In the genomic region with DNA sequence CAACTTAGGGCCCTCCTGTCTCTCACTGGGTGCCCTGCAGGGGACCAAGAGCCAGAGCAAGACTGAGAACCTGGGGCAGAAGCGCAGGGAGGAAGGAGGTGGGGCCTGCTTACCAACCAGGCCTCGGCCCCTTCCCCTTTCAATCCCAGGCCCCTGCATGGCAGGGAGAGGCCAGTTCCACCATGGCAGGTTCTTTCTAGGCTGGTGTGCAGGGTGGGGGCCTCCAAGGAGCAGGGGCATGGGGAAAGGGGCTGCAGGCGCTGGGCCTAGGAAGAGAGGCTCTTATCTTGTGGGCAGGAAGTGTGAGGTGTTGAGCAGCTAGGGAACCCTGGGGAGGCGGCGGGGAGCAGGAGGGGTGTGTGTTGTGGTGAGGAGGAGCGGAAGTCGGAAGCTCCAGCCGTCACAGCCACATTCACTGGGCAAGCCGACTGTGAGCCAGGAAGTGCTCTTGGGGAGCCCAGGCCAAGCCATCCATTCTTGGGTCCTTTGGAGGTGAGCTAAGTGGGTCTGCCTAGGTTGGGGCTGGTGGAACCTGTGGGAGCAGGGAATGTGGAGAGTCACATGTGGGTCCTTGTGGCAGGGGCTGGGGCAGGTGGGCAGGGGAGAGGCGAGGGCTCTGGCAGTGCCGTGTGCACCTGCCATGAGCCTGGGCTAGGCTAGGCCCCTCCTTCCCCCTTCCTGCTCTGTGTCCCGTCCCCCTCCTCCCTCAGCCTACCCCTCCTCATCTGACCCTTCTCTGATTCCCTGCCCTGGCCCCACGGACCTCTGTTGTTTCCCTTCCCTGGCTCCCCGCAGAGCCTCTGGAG, we compare ENCODE assay signal across 1 cellular context.
TF ChIP-seq lines count a peak whose summit lies in the region.

A gene (plus strand): TSS at position 409 of the 806 bp plus-strand sequence. CDS start 8,486 bp downstream, outside the sequence.

TF ChIP-seq in GM12878, 131 proteins besides CTCF, POLR2A, EP300 and RAD21 (continued from another document):
- TF ChIP-seq CHD2 (IDR thresholded peaks at IDR 0.05; ENCODE audit: borderline replicate concordance, low read depth, low read length) = peak; percentile 37; the same call in 1 of the 2 replicates
- 0 out of 2 replicates have a peak, but pooled peaks have one; percentile 34 for TF ChIP-seq CBX5 (IDR thresholded peaks at IDR 0.05; ENCODE audit: low read depth)
- TF ChIP-seq GATAD2B (conservative IDR thresholded peaks at IDR 0.05; ENCODE audit: low read depth) = peak; percentile 72
- peak in 1 of 2 experiments; percentile 85; a peak in 2 of 4 replicates for TF ChIP-seq ETV6 (conservative IDR thresholded peaks at IDR 0.05 in 1 of 2, IDR thresholded peaks at IDR 0.05 in 1 of 2; ENCODE audit: borderline replicate concordance in 1 of 2, low read depth in 1 of 2)
- TF ChIP-seq JUND (IDR thresholded peaks at IDR 0.05; ENCODE audit: low read depth, low read length) = no peak
- peak; percentile 74 for TF ChIP-seq ATF7 (IDR thresholded peaks at IDR 0.05; ENCODE audit: low read depth)
- peak; percentile 19; the same call in 1 of the 2 replicates for TF ChIP-seq YY1 (IDR thresholded peaks at IDR 0.05; ENCODE audit: low read depth, low read length)
- peak; percentile 87 for TF ChIP-seq CBFB (IDR thresholded peaks at IDR 0.05; ENCODE audit: low read depth)
- TF ChIP-seq EED (IDR thresholded peaks at IDR 0.05; ENCODE audit: low read depth) = peak; percentile 74
TF ChIP-seq in GM12878: peak in this region for 45.
